In the genomic region with DNA sequence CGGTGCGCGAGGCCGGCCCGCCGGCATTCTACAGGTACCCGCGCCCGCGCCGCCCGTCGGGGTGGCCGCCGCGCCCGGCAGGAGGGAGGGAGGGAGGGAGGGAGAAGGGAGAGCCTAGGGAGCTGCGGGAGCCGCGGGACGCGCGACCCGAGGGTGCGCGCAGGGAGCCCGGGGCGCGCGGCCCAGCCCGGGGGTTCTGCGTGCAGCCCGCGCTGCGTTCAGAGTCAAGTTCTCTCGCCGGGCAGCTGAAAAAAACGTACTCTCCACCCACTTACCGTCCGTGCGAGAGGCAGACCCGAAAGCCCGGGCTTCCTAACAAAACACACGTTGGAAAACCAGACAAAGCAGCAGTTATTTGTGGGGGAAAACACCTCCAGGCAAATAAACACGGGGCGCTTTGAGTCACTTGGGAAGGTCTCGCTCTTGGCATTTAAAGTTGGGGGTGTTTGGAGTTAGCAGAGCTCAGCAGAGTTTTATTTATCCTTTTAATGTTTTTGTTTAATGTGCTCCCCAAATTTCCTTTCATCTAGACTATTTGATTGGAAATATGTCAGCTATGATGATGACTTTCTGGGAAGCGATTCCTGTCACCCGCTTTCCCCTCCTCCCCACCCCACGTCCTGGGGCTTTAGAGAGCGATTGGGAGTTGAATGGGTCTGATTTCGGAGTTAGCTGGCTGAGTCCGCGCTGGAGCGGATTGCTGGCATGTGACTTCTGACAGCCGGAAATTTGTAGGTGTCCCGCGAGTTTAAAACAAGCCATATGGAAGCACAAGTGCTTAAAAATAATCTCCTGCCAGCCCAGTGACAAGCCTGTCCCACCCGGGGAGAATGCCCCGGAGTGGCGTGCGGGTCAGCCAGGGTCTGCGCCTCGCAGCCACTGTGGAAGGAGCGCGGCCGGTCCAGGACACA, we compare ENCODE assay signal across 8 cellular contexts. TPM values are rescaled to one million over a fixed set of nuclear protein-coding genes. Genes with fewer than 3 reads are reported as not detected.
DNase-seq lines count a peak whose midpoint lies in the region; ATAC-seq and TF ChIP-seq lines count a peak whose summit lies in the region.

No MANE protein-coding gene starts in this region.

- ATAC-seq in T-helper 17 cell (no peak), heart right ventricle (peak in 3 of 8 donors; percentile 21 to 50 (median 26)), sciatic nerve (peak; percentile 33), GM18511 (IDR thresholded peaks at IDR 0.05; ENCODE audit: unreplicated experiment) (no peak)

- peak; percentile 25 for DNase-seq in GM13977 (ENCODE audit: low spot score)
- no peak for DNase-seq in T-helper 17 cell
- DNase-seq in heart right ventricle, result no peak
- DNase-seq in sciatic nerve (ENCODE audit: low spot score), result no peak
- DNase-seq in SKM-1 treated with dmso at 0.1 percent for 144 hours (lab: John Stamatoyannopoulos, UW; ENCODE audit: unreplicated experiment), result no peak
- no peak for DNase-seq in Caco-2
- DNase-seq in effector CD4-positive, alpha-beta T cell, result no peak

- no peaks in the 10 kb centered on the region for H3K36me3 ChIP-seq in heart right ventricle
- H3K36me3 ChIP-seq in Caco-2 (ENCODE audit: control insufficient read depth, insufficient read depth, low read length), result no peaks in the 10 kb centered on the region

- in situ Hi-C loops in GM13977 (cut with MboI; ENCODE audit: low pct_unique_long_range_greater_than_20kb, low sequenced_read_pairs, unreplicated experiment), result no loop called here

- 9 to 10% methylated on average over 66 to 67 of the region's 67 CpGs for WGBS in heart right ventricle, 2 donors

- no peaks in the 10 kb centered on the region for H3K9me3 ChIP-seq in T-helper 17 cell (ENCODE audit: control insufficient read depth, low read length, poor library complexity, severe bottlenecking)
- no peaks in the 10 kb centered on the region for H3K9me3 ChIP-seq in heart right ventricle
- no peaks in the 10 kb centered on the region for H3K9me3 ChIP-seq in Caco-2

- TF ChIP-seq CTCF in GM13977 (IDR thresholded peaks at IDR 0.05; ENCODE audit: extremely low read depth, insufficient read depth, missing control alignments), result no peak
- TF ChIP-seq CTCF in heart right ventricle (IDR thresholded peaks at IDR 0.05), result no peak
- no peak for TF ChIP-seq CTCF in Caco-2 (IDR thresholded peaks at IDR 0.05; ENCODE audit: insufficient read depth in 1 of 2, low read depth in 1 of 2, low read length in 1 of 2, severe bottlenecking in 1 of 2, unreplicated experiment in 1 of 2)

- no TSS peak for BruUV-seq in Caco-2 (replicated peaks; lab: Mats Ljungman, UMichigan)

- peaks cover 0 to 56% (median 33%) of the 10 kb centered on the region in 7 donors for H3K27me3 ChIP-seq in heart right ventricle
- H3K27me3 ChIP-seq in Caco-2 (replicated peaks; ENCODE audit: control insufficient read depth, insufficient read depth, low read length), result no peaks in the 10 kb centered on the region

- intact Hi-C loops in heart right ventricle (cut with DNase I) (no loop called here), sciatic nerve (cut with DNase I) (no loop called here), Caco-2 (cut with micrococcal nuclease; ENCODE audit: unreplicated experiment) (no loop called here)

- H3K27ac Mint-ChIP-seq in T-helper 17 cell (no peak overlapping the region), Caco-2 (ENCODE audit: unreplicated experiment) (no peak overlapping the region)

- H3K4me1 ChIP-seq in heart right ventricle (peaks cover 0 to 41% (median 31%) of the 10 kb centered on the region in 9 donors), Caco-2 (no peaks in the 10 kb centered on the region)

- POLR2A ChIA-PET in Caco-2 (lab: Charles Lee), result no interaction called here

- H3K9me3 Mint-ChIP-seq in Caco-2 (ENCODE audit: unreplicated experiment), result no peaks in the 10 kb centered on the region

- peaks cover 65% of the 10 kb centered on the region for H3K27me3 Mint-ChIP-seq in T-helper 17 cell
- peaks cover 16% of the 10 kb centered on the region for H3K27me3 Mint-ChIP-seq in Caco-2 (ENCODE audit: insufficient read depth, unreplicated experiment)

- H3K4me3 ChIP-seq in heart right ventricle (peak overlapping the region; percentile 16 to 56 (median 47)), Caco-2 (ENCODE audit: low read depth, low read length) (no peak overlapping the region)

- no peak overlapping the region for H3K27ac ChIP-seq in heart right ventricle

- peaks cover 9% of the 10 kb centered on the region for H3K4me1 Mint-ChIP-seq in T-helper 17 cell
- H3K4me1 Mint-ChIP-seq in Caco-2 (ENCODE audit: low read depth, unreplicated experiment), result no peaks in the 10 kb centered on the region

- H3K36me3 Mint-ChIP-seq in T-helper 17 cell (ENCODE audit: low read depth) (no peaks in the 10 kb centered on the region), Caco-2 (ENCODE audit: insufficient read depth, unreplicated experiment) (no peaks in the 10 kb centered on the region)

- H3K4me3 Mint-ChIP-seq in T-helper 17 cell, result peak overlapping the region; percentile 57
- H3K4me3 Mint-ChIP-seq in Caco-2 (ENCODE audit: unreplicated experiment), result no peak overlapping the region

- CTCF ChIA-PET in Caco-2 (lab: Charles Lee), result no interaction called here

RNA-seq across cellular contexts. Expression of gene ESR1, which starts 1.1 kb away (rescaled TPM):
- total RNA-seq in T-helper 17 cell, result 1 to 10 TPM; 2.4 to 3.9 TPM
- total RNA-seq in heart right ventricle, result 1 to 10 TPM in 8 of 10 donors, under 1 TPM in 2; 0.68 to 1.9 (median 1.3) TPM
- polyA plus RNA-seq in heart right ventricle, result under 1 TPM; 0.09 to 0.29 TPM
- 16.5 TPM for total RNA-seq in sciatic nerve
- not detected in 2 replicates for total RNA-seq in Caco-2 (2022)
